In genomic region chr12:131040491-131040890, GRCh38 we compare ENCODE assay signal across 26 cellular contexts.
"Had no signal": no experiment of that assay in that cellular context is flagged by ENCODE, and none has a peak within 500 bp of the region (broad histone marks: within the 10 kb centered on the region; RNA-seq: fewer than 3 reads in every experiment).

No MANE protein-coding gene starts in this region.

- ATAC-seq: effector memory CD8-positive, alpha-beta T cell; left lobe of liver; naive thymus-derived CD4-positive, alpha-beta T cell; pancreas; right lobe of liver had no signal

- H3K36me3 ChIP-seq: esophagus squamous epithelium, pancreas, right lobe of liver, stomach, thyroid gland had no signal

- H3K27me3 ChIP-seq: pancreas, right lobe of liver, stomach, thyroid gland had no signal

- H3K9me3 Mint-ChIP-seq: nephron had no signal

- H3K27ac ChIP-seq: esophagus squamous epithelium, pancreas, right lobe of liver, stomach, thyroid gland had no signal

- H3K27me3 Mint-ChIP-seq: naive thymus-derived CD4-positive, alpha-beta T cell had no signal

- H3K9me3 ChIP-seq: esophagus squamous epithelium, pancreas, right lobe of liver, stomach, thyroid gland had no signal

- DNase-seq: cerebellar nuclear complex; cortex of kidney; effector memory CD8-positive, alpha-beta T cell; erythroblast; esophagus squamous epithelium; foreskin melanocyte; mesenchymal stem cell; midbrain; naive thymus-derived CD4-positive, alpha-beta T cell; occipital lobe; pancreas; small intestine; stimulated activated CD4-positive, alpha-beta T cell treated with anti-CD3 and anti-CD28 coated beads, Interleukin-12 subunit alpha, Interleukin-12 subunit beta, amount 100 ng/mL, for 4 hours; stimulated activated CD4-positive, alpha-beta T cell treated with anti-CD3 and anti-CD28 coated beads, Interleukin-1b, Interleukin-23, amount 100 ng/mL, for 48 hours; stimulated activated CD4-positive, alpha-beta T cell treated with anti-CD3 and anti-CD28 coated beads, Interleukin-4, amount 100 ng/mL, for 1 hour; stimulated activated CD8-positive, alpha-beta memory T cell treated with anti-CD3 and anti-CD28 coated beads, Interleukin-4, amount 100 ng/mL, for 48 hours; stimulated activated naive CD4-positive, alpha-beta T cell; stomach; thyroid gland; trophoblast cell had no signal

- H3K4me1 ChIP-seq: pancreas, right lobe of liver, stomach had no signal

- FAIRE-seq: endometrium, keratinocyte, pancreas, small intestine had no signal

- H3K4me3 Mint-ChIP-seq: effector memory CD8-positive, alpha-beta T cell; naive thymus-derived CD4-positive, alpha-beta T cell; nephron had no signal

- H3K36me3 Mint-ChIP-seq: naive thymus-derived CD4-positive, alpha-beta T cell had no signal

- H3K4me3 ChIP-seq: esophagus squamous epithelium, pancreas, right lobe of liver, stomach, thyroid gland had no signal

- H3K27ac Mint-ChIP-seq: effector memory CD8-positive, alpha-beta T cell; naive thymus-derived CD4-positive, alpha-beta T cell; progenitor cell of endocrine pancreas had no signal
